Comparison of ENCODE assay signal across 14 cellular contexts in the genomic region with DNA sequence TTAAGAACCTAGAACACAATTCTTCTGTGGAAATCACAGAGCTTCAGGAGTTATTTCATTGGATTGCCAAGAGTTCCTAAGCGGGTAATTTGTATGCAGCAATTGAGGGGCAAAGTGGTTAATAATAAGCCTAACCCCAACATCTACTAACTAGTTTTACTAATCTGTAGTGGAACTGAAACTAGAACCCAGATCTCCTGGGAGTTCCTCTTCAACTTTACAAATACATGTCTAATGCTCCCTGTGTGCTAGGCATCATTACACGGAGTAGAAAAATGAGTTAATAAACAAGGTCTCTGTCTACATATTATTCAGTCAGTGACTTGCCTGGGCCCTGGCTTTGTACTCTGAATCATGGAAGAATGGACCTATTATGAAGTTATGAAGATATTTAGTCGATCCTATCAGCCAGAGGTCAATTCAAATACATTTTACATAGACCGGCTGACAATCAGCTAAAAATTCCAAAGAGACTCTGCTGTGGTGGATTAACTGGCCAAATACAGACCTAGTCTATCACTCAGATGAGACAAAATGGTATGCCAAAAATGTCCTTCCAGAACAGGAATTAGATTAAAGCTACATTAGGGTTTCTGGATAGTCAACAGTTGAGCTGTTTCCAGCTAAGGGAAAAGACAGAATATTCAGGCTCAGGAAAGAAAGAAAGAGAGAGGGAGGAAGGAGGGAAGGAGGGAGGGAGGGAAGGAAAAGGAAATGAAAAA.
DNase-seq lines count a peak whose midpoint lies in the region; ATAC-seq, FAIRE-seq and TF ChIP-seq lines count a peak whose summit lies in the region.
"Had no signal": no experiment of that assay in that cellular context is flagged by ENCODE, and none has a peak within 500 bp of the region (broad histone marks: within the 10 kb centered on the region; RNA-seq: fewer than 3 reads in every experiment).

No MANE protein-coding gene starts in this region.

- intact Hi-C loops in lower leg skin (cut with DNase I; ENCODE audit: low total_unique reads) = no loop called here

- DNase-seq in COLO829 (ENCODE audit: low spot score) = peak; percentile 32
- DNase-seq in HTR-8/SVneo (ENCODE audit: insufficient read length, low spot score) = peak; percentile 19
- DNase-seq in lower leg skin (ENCODE audit: low spot score in 2 of 2) = no peak
- no peak for DNase-seq in cerebellum (ENCODE audit: low spot score)
- DNase-seq in stimulated activated effector memory CD8-positive, alpha-beta T cell treated with anti-CD3 and anti-CD28 coated beads, Interleukin-12 subunit alpha, Interleukin-12 subunit beta, amount 100 ng/mL, for 72 hours (ENCODE audit: low spot score in 2 of 2) = no peak
- DNase-seq: activated CD4-positive, alpha-beta T cell treated with anti-CD3 and anti-CD28 coated beads, Interleukin-2, amount 50 U/mL, for 1 hour; IMR-90; NCI-H1417 treated with DMSO at 0.1 percent for 48 hours; NCI-H510A treated with DMSO at 0.1 percent for 48 hours had no signal

- no peaks in the 10 kb centered on the region for H3K4me1 Mint-ChIP-seq in stimulated activated effector memory CD8-positive, alpha-beta T cell treated with anti-CD3 and anti-CD28 coated beads, Interleukin-12 subunit alpha, Interleukin-12 subunit beta, amount 100 ng/mL, for 72 hours

- WGBS in lower leg skin, 2 donors = 86 to 92% methylated on average over 4 of the region's 4 CpGs

- no peak for TF ChIP-seq CTCF in lower leg skin (IDR thresholded peaks at IDR 0.05)

- FAIRE-seq in HTR-8/SVneo (lab: Jason Lieb, UNC) = no peak

- no peaks in the 10 kb centered on the region for H3K36me3 Mint-ChIP-seq in stimulated activated effector memory CD8-positive, alpha-beta T cell treated with anti-CD3 and anti-CD28 coated beads, Interleukin-12 subunit alpha, Interleukin-12 subunit beta, amount 100 ng/mL, for 72 hours
- H3K36me3 Mint-ChIP-seq: type B pancreatic cell had no signal

- peaks cover 1% of the 10 kb centered on the region for H3K9me3 Mint-ChIP-seq in stimulated activated effector memory CD8-positive, alpha-beta T cell treated with anti-CD3 and anti-CD28 coated beads, Interleukin-12 subunit alpha, Interleukin-12 subunit beta, amount 100 ng/mL, for 72 hours

- ATAC-seq in GM19438 (IDR thresholded peaks at IDR 0.05; ENCODE audit: low read depth, unreplicated experiment) (peak; percentile 89), HG02938 (IDR thresholded peaks at IDR 0.05; ENCODE audit: unreplicated experiment) (peak; percentile 91), HG03045 (IDR thresholded peaks at IDR 0.05; ENCODE audit: unreplicated experiment) (no peak)
- ATAC-seq in stimulated activated effector memory CD8-positive, alpha-beta T cell treated with anti-CD3 and anti-CD28 coated beads, Interleukin-12 subunit alpha, Interleukin-12 subunit beta, amount 100 ng/mL, for 72 hours = no peak

- no peak for TF ChIP-seq POLR2A in lower leg skin (IDR thresholded peaks at IDR 0.05)

- no peak overlapping the region for H3K27ac Mint-ChIP-seq in stimulated activated effector memory CD8-positive, alpha-beta T cell treated with anti-CD3 and anti-CD28 coated beads, Interleukin-12 subunit alpha, Interleukin-12 subunit beta, amount 100 ng/mL, for 72 hours
- H3K27ac Mint-ChIP-seq: T-helper 2 cell treated with Interferon-gamma antibody and Interleukin-4, amounts not matched to agents 5 μg/mL and 100 μg/mL, for 36 hours; type B pancreatic cell had no signal

- no peak overlapping the region for H3K4me3 ChIP-seq in lower leg skin (ENCODE audit: low read depth, poor library complexity, severe bottlenecking)

- no peak overlapping the region for H3K4me3 Mint-ChIP-seq in stimulated activated effector memory CD8-positive, alpha-beta T cell treated with anti-CD3 and anti-CD28 coated beads, Interleukin-12 subunit alpha, Interleukin-12 subunit beta, amount 100 ng/mL, for 72 hours
- H3K4me3 Mint-ChIP-seq: T-helper 2 cell treated with Interferon-gamma antibody and Interleukin-4, amounts not matched to agents 5 μg/mL and 100 μg/mL, for 36 hours; type B pancreatic cell had no signal

Comparison
In these comparisons a context has a peak if more than half of its experiments do, and no peak if none do; other contexts are left out.
1. DNase-seq: peak in COLO829 (single experiment) and HTR-8/SVneo (single experiment); none in lower leg skin (0 of 2), cerebellum (single experiment) and stimulated activated effector memory CD8-positive, alpha-beta T cell treated with anti-CD3 and anti-CD28 coated beads, Interleukin-12 subunit alpha, Interleukin-12 subunit beta, amount 100 ng/mL, for 72 hours (0 of 2).
2. ATAC-seq: peak in GM19438 (single experiment) and HG02938 (single experiment); none in HG03045 (single experiment) and stimulated activated effector memory CD8-positive, alpha-beta T cell treated with anti-CD3 and anti-CD28 coated beads, Interleukin-12 subunit alpha, Interleukin-12 subunit beta, amount 100 ng/mL, for 72 hours (single experiment).